Comparison of ENCODE assay signal across 26 cellular contexts in genomic region chr3:10047876-10048275, GRCh38.
"Had no signal": no experiment of that assay in that cellular context is flagged by ENCODE, and none has a peak within 500 bp of the region (broad histone marks: within the 10 kb centered on the region; RNA-seq: fewer than 3 reads in every experiment).

No MANE protein-coding gene starts in this region.

- H3K4me3 ChIP-seq: dorsolateral prefrontal cortex, heart right ventricle, neural progenitor cell, prostate gland, right atrium auricular region, smooth muscle cell, thyroid gland, vagina had no signal

- H3K36me3 ChIP-seq: prostate gland, right atrium auricular region, thyroid gland, vagina had no signal

- DNase-seq: dorsolateral prefrontal cortex; effector CD4-positive, alpha-beta T cell; endodermal cell; foreskin melanocyte; glutamatergic neuron; heart right ventricle; hippocampal formation; immature natural killer cell; mesendoderm; midbrain; naive thymus-derived CD4-positive, alpha-beta T cell; stimulated activated CD4-positive, alpha-beta T cell treated with anti-CD3 and anti-CD28 coated beads, Interleukin-12 subunit alpha, Interleukin-12 subunit beta, amount 100 ng/mL, for 4 hours; stimulated activated CD4-positive, alpha-beta T cell treated with anti-CD3 and anti-CD28 coated beads, Interleukin-1b, Interleukin-23, amount 100 ng/mL, for 48 hours; stimulated activated CD4-positive, alpha-beta T cell treated with anti-CD3 and anti-CD28 coated beads, Interleukin-4, amount 100 ng/mL, for 1 hour; stimulated activated CD8-positive, alpha-beta memory T cell treated with anti-CD3 and anti-CD28 coated beads, Interleukin-4, amount 100 ng/mL, for 48 hours; stimulated activated naive CD4-positive, alpha-beta T cell; stimulated activated naive CD8-positive, alpha-beta T cell treated with anti-CD3 and anti-CD28 coated beads, Interleukin-15, amount 100 ng/mL, for 72 hours; thyroid gland; trophoblast cell had no signal

- FAIRE-seq: colon, keratinocyte had no signal

- H3K27me3 ChIP-seq: dorsolateral prefrontal cortex, heart right ventricle, neural progenitor cell, right atrium auricular region, thyroid gland, vagina had no signal
